ENCODE assay signal across 1 cellular context in the genomic region with DNA sequence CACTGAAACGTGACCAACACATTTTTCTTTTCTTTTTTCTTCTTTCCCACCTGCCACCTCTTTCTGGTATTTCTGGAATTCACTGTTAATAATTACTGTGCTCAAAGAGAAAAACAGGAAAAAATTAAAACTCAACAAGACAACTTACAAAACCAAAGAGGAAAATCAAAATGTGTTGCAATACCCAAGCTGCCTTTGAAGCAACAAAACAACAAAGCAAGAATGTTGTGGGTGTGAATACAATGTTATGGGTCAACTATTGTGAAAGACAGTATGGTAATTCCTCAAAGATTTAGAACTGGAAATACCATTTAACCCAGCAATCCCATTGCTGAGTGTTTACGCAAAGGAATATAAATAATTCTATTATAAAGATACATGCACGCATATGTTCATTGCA.
TF ChIP-seq lines count a peak whose summit lies in the region.

No MANE protein-coding gene starts in this region.

TF ChIP-seq in HepG2, 621 proteins besides CTCF, POLR2A, EP300 and RAD21:
- TF ChIP-seq ESRRA (CRISPR knock-in tag; IDR thresholded peaks at IDR 0.05; ENCODE audit: low read depth) = no peak
- TF ChIP-seq CEBPB (IDR thresholded peaks at IDR 0.05; ENCODE audit: borderline replicate concordance, low read depth, low read length) = peak; percentile 57
- TF ChIP-seq, protein P1, sequence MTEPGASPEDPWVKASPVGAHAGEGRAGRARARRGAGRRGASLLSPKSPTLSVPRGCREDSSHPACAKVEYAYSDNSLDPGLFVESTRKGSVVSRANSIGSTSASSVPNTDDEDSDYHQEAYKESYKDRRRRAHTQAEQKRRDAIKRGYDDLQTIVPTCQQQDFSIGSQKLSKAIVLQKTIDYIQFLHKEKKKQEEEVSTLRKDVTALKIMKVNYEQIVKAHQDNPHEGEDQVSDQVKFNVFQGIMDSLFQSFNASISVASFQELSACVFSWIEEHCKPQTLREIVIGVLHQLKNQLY (CRISPR knock-in tag; IDR thresholded peaks at IDR 0.05) = no peak
- no peak for TF ChIP-seq MED13 (CRISPR knock-in tag; IDR thresholded peaks at IDR 0.05)
